In the genomic region with DNA sequence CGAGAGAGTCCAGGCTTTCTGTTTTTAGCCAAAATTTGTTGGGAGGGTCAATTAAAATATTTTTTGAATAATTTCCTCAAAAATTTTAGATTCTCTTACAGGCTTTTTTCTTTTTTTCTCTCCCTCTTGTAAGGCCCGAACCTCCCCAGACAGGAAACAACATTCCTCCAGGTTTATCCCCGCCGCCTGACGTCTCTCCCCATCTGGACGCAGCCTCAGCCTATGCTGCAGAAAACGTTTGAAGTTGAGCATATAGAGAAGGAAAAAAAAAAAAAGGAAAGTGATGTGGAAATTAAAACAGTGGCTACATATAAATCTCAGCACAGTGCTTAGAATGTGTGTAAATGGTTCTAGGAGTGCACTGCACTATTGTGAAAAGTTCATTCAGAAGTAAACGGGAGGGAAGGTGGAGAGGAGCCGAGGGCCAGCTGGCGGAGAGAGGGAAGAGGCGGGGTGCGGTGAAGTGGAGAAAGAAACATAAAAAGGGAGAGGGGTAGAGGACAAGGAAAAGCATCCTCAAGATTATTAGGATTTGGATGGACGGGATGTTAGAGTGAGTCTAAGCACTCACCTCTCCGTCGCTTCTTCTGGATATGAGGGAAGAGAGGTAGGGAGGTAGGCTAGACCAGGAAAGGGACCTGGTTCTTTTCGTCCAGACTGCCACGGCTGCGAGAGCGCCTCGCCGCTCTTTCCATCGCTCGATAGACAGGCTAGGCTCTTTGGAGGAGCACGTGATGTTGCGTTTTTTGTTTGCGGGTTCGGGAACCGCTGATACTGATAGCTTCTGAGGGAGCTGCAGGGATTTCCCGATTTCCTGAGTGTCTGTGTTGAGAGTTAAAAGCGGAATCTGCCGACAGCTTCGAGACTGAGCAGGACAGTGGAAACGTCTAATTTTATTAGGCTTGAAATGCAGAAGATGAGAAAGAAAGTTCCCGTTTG, we compare ENCODE assay signal across 12 cellular contexts.
DNase-seq lines count a peak whose midpoint lies in the region; ATAC-seq and TF ChIP-seq lines count a peak whose summit lies in the region.
"Had no signal": no experiment of that assay in that cellular context is flagged by ENCODE, and none has a peak within 500 bp of the region (broad histone marks: within the 10 kb centered on the region; RNA-seq: fewer than 3 reads in every experiment).

No MANE protein-coding gene starts in this region.

- no peaks in the 10 kb centered on the region for H3K9me3 Mint-ChIP-seq in activated naive CD8-positive, alpha-beta T cell (ENCODE audit: low read depth)

- H3K27me3 ChIP-seq in ACC112 (ENCODE audit: insufficient read depth, low read length) (peaks cover 81% of the 10 kb centered on the region), HCT116 (ENCODE audit: insufficient read depth, low read length) (no peaks in the 10 kb centered on the region), mesenchymal stem cell (ENCODE audit: control insufficient read depth in 1 of 2, insufficient read depth in 1 of 2, low read length in 2 of 2) (peaks cover 36 to 52% of the 10 kb centered on the region in 2 experiments)

- no peak overlapping the region for H3K9ac ChIP-seq in HCT116 (ENCODE audit: low read length)
- peak overlapping the region; percentile 29 for H3K9ac ChIP-seq in mesenchymal stem cell (ENCODE audit: low read length)

- no peak overlapping the region for H3K27ac Mint-ChIP-seq in activated naive CD8-positive, alpha-beta T cell

- TF ChIP-seq CTCF in HCT116 (IDR thresholded peaks at IDR 0.05 in 2 of 3, conservative IDR thresholded peaks at IDR 0.05 in 1 of 3; ENCODE audit: borderline replicate concordance in 1 of 3, insufficient read depth in 1 of 3, low read depth in 2 of 3, low read length in 2 of 3), result no peak

- no peaks in the 10 kb centered on the region for H3K9me2 ChIP-seq in HCT116 (ENCODE audit: insufficient read depth)

- H3K36me3 ChIP-seq in ACC112 (ENCODE audit: insufficient read depth, low read length), result no peaks in the 10 kb centered on the region
- H3K36me3 ChIP-seq in HCT116 (ENCODE audit: control insufficient read depth in 1 of 2, insufficient read depth in 2 of 2, low read length in 2 of 2), result no peaks in the 10 kb centered on the region
- no peaks in the 10 kb centered on the region for H3K36me3 ChIP-seq in mesenchymal stem cell (ENCODE audit: control insufficient read depth in 1 of 2, insufficient read depth in 2 of 2, low read depth in 1 of 2, low read length in 2 of 2)
- H3K36me3 ChIP-seq: uterus had no signal

- H3K27me3 Mint-ChIP-seq in activated naive CD8-positive, alpha-beta T cell, result peaks cover 51% of the 10 kb centered on the region

- no peak overlapping the region for H2BK5ac ChIP-seq in mesenchymal stem cell (ENCODE audit: low read depth, low read length, poor library complexity, severe bottlenecking)

- 3% methylated on average over 33 of the region's 34 CpGs for WGBS in mesenchymal stem cell

- H2AFZ ChIP-seq in ACC112 (ENCODE audit: low read length, unreplicated experiment) (no peak overlapping the region), HCT116 (ENCODE audit: low read depth, low read length, poor library complexity, severe bottlenecking) (peak overlapping the region; percentile 78), mesenchymal stem cell (ENCODE audit: low read depth, low read length) (no peak overlapping the region)

- no peaks in the 10 kb centered on the region for H3K79me1 ChIP-seq in mesenchymal stem cell (replicated peaks; ENCODE audit: low read length, poor library complexity, severe bottlenecking)

- no peaks in the 10 kb centered on the region for H4K20me1 ChIP-seq in HCT116 (ENCODE audit: insufficient read depth)

- no peak overlapping the region for H2AK5ac ChIP-seq in mesenchymal stem cell (ENCODE audit: low read length, severe bottlenecking)

- H3K18ac ChIP-seq in mesenchymal stem cell (ENCODE audit: low read depth in 1 of 2, low read length in 2 of 2), result no peak overlapping the region

- DNase-seq in HCT116 (ENCODE audit: low read depth, low spot score), result no peak
- DNase-seq in mesenchymal stem cell, result no peak
- no peak for DNase-seq in HuH-7 (ENCODE audit: low spot score)
- no peak for DNase-seq in AG08395 (ENCODE audit: low spot score)
- DNase-seq in RKO (ENCODE audit: low spot score), result no peak
- DNase-seq: activated CD4-positive, alpha-beta T cell treated with anti-CD3 and anti-CD28 coated beads for 4 hours; kidney glomerular epithelial cell; SIG-M5; uterus had no signal

- ATAC-seq in HCT116, result no peak
- ATAC-seq in GM18517 (IDR thresholded peaks at IDR 0.05; ENCODE audit: unreplicated experiment), result no peak

- peak overlapping the region; percentile 5; the same call in 1 of the 2 replicates for H3K4me3 ChIP-seq in ACC112 (ENCODE audit: low read depth, low read length)
- no peak overlapping the region for H3K4me3 ChIP-seq in HCT116 (replicated peaks in 1 of 2; ENCODE audit: low read depth in 1 of 2, low read length in 2 of 2)
- peak overlapping the region in 1 of 2 experiments; percentile 72 for H3K4me3 ChIP-seq in mesenchymal stem cell (ENCODE audit: insufficient read depth in 1 of 2, low read depth in 1 of 2, low read length in 2 of 2)
- H3K4me3 ChIP-seq: uterus had no signal

- peaks cover 2% of the 10 kb centered on the region for H3K36me3 Mint-ChIP-seq in activated naive CD8-positive, alpha-beta T cell

- no peak for TF ChIP-seq RAD21 in HCT116 (IDR thresholded peaks at IDR 0.05; ENCODE audit: low read depth)

- no peak overlapping the region for H2BK12ac ChIP-seq in mesenchymal stem cell (ENCODE audit: low read length in 2 of 2)

- no peak overlapping the region for H4K8ac ChIP-seq in mesenchymal stem cell (ENCODE audit: low read length)

- H3K9me3 ChIP-seq in HCT116 (ENCODE audit: control insufficient read depth in 1 of 2, insufficient read depth in 1 of 2, low read depth in 1 of 2, low read length in 2 of 2) (no peaks in the 10 kb centered on the region), mesenchymal stem cell (ENCODE audit: control insufficient read depth, low read length) (no peaks in the 10 kb centered on the region)
- H3K9me3 ChIP-seq: uterus had no signal

- peaks cover 13% of the 10 kb centered on the region for H3K4me1 Mint-ChIP-seq in activated naive CD8-positive, alpha-beta T cell (ENCODE audit: low read depth)

- no TSS peak for BruUV-seq in HCT116 (replicated peaks; lab: Mats Ljungman, UMichigan)

- no peak overlapping the region for H2BK120ac ChIP-seq in mesenchymal stem cell (ENCODE audit: low read depth, low read length)

- no peak overlapping the region for H3K4me2 ChIP-seq in HCT116 (ENCODE audit: low read length)
- H3K4me2 ChIP-seq in mesenchymal stem cell (ENCODE audit: low read length, poor library complexity, severe bottlenecking), result peak overlapping the region; percentile 62

- H3K14ac ChIP-seq in mesenchymal stem cell (ENCODE audit: low read length in 2 of 2), result no peak overlapping the region

- H3K4ac ChIP-seq in mesenchymal stem cell (ENCODE audit: low read depth in 1 of 2, low read length in 2 of 2), result no peak overlapping the region

- no peak for TF ChIP-seq POLR2A in HCT116 (IDR thresholded peaks at IDR 0.05; ENCODE audit: borderline replicate concordance, extremely low read depth, insufficient read depth, insufficient read length)

- H3K27ac ChIP-seq in ACC112 (ENCODE audit: low read depth, low read length), result no peak overlapping the region
- H3K27ac ChIP-seq in HCT116 (ENCODE audit: low read depth, low read length), result no peak overlapping the region
- no peak overlapping the region for H3K27ac ChIP-seq in mesenchymal stem cell (ENCODE audit: low read length, poor library complexity, severe bottlenecking)
- H3K27ac ChIP-seq: uterus had no signal

- no peak overlapping the region for H4K91ac ChIP-seq in mesenchymal stem cell (ENCODE audit: low read length)

- intact Hi-C loops in HCT116 (cut with micrococcal nuclease), result no loop called here

- RAD21 ChIA-PET in HCT116 (lab: Charles Lee; ENCODE audit: low non-redundant PET in 1 of 2, low total read pairs in 2 of 2, uncharacterized antibody in 2 of 2, unreplicated experiment in 2 of 2), result no interaction called here

- H2BK15ac ChIP-seq in mesenchymal stem cell (ENCODE audit: low read depth, poor library complexity, severe bottlenecking), result no peak overlapping the region

- H3K23ac ChIP-seq in mesenchymal stem cell (ENCODE audit: low read length in 2 of 2), result no peak overlapping the region

- no peaks in the 10 kb centered on the region for H3K79me2 ChIP-seq in ACC112 (ENCODE audit: control insufficient read depth, insufficient read depth, low read length, unreplicated experiment)
- H3K79me2 ChIP-seq in HCT116 (ENCODE audit: insufficient read depth, low read length), result no peaks in the 10 kb centered on the region

- CTCF ChIA-PET in HCT116 (lab: Charles Lee), result interaction anchor here (0.7 to 1.3 kb wide), 2 partner anchors 12 to 14 kb away, joined by 3 to 4 read pairs; no protein-coding TSS in a partner anchor

- POLR2A ChIA-PET in HCT116 (lab: Charles Lee), result no interaction called here

- H3K4me1 ChIP-seq in ACC112 (ENCODE audit: control insufficient read depth, insufficient read depth, low read length, unreplicated experiment) (no peaks in the 10 kb centered on the region), HCT116 (ENCODE audit: control insufficient read depth in 1 of 2, insufficient read depth in 2 of 2, low read length in 2 of 2) (peaks cover 0 to 4% of the 10 kb centered on the region in 2 experiments; a peak in 1 of 4 replicates), mesenchymal stem cell (ENCODE audit: control insufficient read depth, insufficient read depth, low read depth, low read length) (peaks cover 2% of the 10 kb centered on the region)
- H3K4me1 ChIP-seq: uterus had no signal

- H3K4me3 Mint-ChIP-seq in activated naive CD8-positive, alpha-beta T cell, result peak overlapping the region; percentile 4

TF ChIP-seq in HCT116, 20 proteins besides CTCF, POLR2A, EP300 and RAD21:
- TF ChIP-seq SRF (IDR thresholded peaks at IDR 0.05; ENCODE audit: low read depth) (no peak), SIN3A (IDR thresholded peaks at IDR 0.05; ENCODE audit: low read depth) (no peak), SP1 (IDR thresholded peaks at IDR 0.05; ENCODE audit: low read depth) (no peak), YY1 (IDR thresholded peaks at IDR 0.05; ENCODE audit: extremely low read depth, insufficient replicate concordance, low read depth, low read length) (no peak), FOSL1 (IDR thresholded peaks at IDR 0.05; ENCODE audit: low read depth) (no peak), POLR2AphosphoS5 (IDR thresholded peaks at IDR 0.05; ENCODE audit: low read depth, low read length) (no peak)
- TF ChIP-seq, protein P1, sequence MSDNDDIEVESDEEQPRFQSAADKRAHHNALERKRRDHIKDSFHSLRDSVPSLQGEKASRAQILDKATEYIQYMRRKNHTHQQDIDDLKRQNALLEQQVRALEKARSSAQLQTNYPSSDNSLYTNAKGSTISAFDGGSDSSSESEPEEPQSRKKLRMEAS (IDR thresholded peaks at IDR 0.05), result no peak
- TF ChIP-seq, protein P2, sequence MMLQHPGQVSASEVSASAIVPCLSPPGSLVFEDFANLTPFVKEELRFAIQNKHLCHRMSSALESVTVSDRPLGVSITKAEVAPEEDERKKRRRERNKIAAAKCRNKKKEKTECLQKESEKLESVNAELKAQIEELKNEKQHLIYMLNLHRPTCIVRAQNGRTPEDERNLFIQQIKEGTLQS (IDR thresholded peaks at IDR 0.05), result no peak
